Comparison of ENCODE assay signal across 9 cellular contexts in the genomic region with DNA sequence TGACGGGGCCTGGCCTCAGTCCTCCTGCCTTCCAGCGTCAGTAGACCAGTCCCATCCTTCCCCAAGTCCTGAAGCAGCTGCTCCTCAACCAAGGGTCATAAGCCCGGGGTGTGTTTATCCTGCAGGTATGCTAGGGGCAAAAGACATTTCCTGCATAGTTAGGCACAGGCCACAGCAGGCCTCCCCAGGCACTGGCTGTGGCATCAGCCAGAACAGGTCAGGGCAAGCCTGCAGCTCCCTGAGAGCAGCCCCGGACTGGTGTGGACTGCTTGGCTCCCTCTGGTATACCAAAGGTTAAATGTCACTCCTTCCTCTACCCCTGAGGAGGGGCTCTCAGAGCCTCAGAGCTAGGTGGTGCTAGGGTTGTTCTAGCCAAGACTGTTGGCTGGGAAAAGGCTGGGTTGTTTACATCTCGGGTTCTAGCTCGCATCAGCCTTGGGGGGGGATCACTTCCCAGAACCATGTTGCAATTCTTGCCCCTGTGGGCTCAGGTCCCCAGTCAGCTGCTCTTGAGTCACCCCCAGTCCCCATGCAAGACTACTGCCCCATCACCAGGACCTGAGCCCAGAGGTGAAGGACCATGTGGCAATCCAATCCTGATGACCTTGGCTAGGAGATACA. TPM values are rescaled to one million over a fixed set of nuclear protein-coding genes. Genes with fewer than 3 reads are reported as not detected.
DNase-seq lines count a peak whose midpoint lies in the region; ATAC-seq and TF ChIP-seq lines count a peak whose summit lies in the region.
"Had no signal": no experiment of that assay in that cellular context is flagged by ENCODE, and none has a peak within 500 bp of the region (broad histone marks: within the 10 kb centered on the region; RNA-seq: fewer than 3 reads in every experiment).

No MANE protein-coding gene starts in this region.

- peaks cover 0 to 65% (median 10%) of the 10 kb centered on the region in 11 experiments; a peak in 8 of 22 replicates for H4K20me1 ChIP-seq in BLaER1 treated with 17β-estradiol and CSF1 and Interleukin-3, amounts not matched to agents 10 nM and 100 nM

- CTCF ChIA-PET in Calu3 (lab: Charles Lee), result interaction anchor here (0.7 to 1.5 kb wide), 4 partner anchors 14 to 63 kb away, joined by 3 to 8 read pairs (median 4); no protein-coding TSS in a partner anchor

- H3K9me3 Mint-ChIP-seq in Calu3 (ENCODE audit: low read depth, unreplicated experiment), result no peaks in the 10 kb centered on the region

- peak overlapping the region in 9 of 11 experiments; percentile 3 to 95 (median 77); a peak in 10 of 22 replicates for H3K9ac ChIP-seq in BLaER1 treated with 17β-estradiol and CSF1 and Interleukin-3, amounts not matched to agents 10 nM and 100 nM

- intact Hi-C loops in posterior vena cava (cut with DNase I) (no loop called here), Calu3 (cut with micrococcal nuclease; ENCODE audit: unreplicated experiment) (no loop called here)

- H3K9me3 ChIP-seq in BLaER1 treated with 17β-estradiol and CSF1 and Interleukin-3, amounts not matched to agents 10 nM and 100 nM (replicated peaks in 1 of 11), result no peaks in the 10 kb centered on the region

- H3K4me1 Mint-ChIP-seq in Calu3 (ENCODE audit: low read depth, unreplicated experiment), result peaks cover 23% of the 10 kb centered on the region

- H3K4me3 ChIP-seq in BLaER1 treated with 17β-estradiol and CSF1 and Interleukin-3, amounts not matched to agents 10 nM and 100 nM, result peak overlapping the region in 6 of 10 experiments; percentile 61 to 97 (median 86); a peak in 10 of 20 replicates
- peak overlapping the region; percentile 88 for H3K4me3 ChIP-seq in fibroblast of the aortic adventitia (ENCODE audit: low read depth, low read length)

- peaks cover 0 to 60% (median 55%) of the 10 kb centered on the region in 11 experiments; a peak in 19 of 22 replicates for H3K27me3 ChIP-seq in BLaER1 treated with 17β-estradiol and CSF1 and Interleukin-3, amounts not matched to agents 10 nM and 100 nM

- BruUV-seq in Calu3 (replicated peaks; lab: Mats Ljungman, UMichigan), result no TSS peak

- H3K36me3 ChIP-seq in BLaER1 treated with 17β-estradiol and CSF1 and Interleukin-3, amounts not matched to agents 10 nM and 100 nM, result peaks cover 14 to 67% (median 17%) of the 10 kb centered on the region in 11 experiments

- H3K27me3 Mint-ChIP-seq in Calu3 (ENCODE audit: unreplicated experiment), result peaks cover 26% of the 10 kb centered on the region

- no peak overlapping the region for H3K27ac Mint-ChIP-seq in Calu3 (ENCODE audit: unreplicated experiment)

- H3K4me3 Mint-ChIP-seq in Calu3 (ENCODE audit: low read depth, unreplicated experiment), result no peak overlapping the region

- peak overlapping the region in 6 of 11 experiments; percentile 16 to 89 (median 72); a peak in 8 of 22 replicates for H3K27ac ChIP-seq in BLaER1 treated with 17β-estradiol and CSF1 and Interleukin-3, amounts not matched to agents 10 nM and 100 nM

- peaks cover 21% of the 10 kb centered on the region for H3K36me3 Mint-ChIP-seq in Calu3 (ENCODE audit: insufficient read depth, unreplicated experiment)

- DNase-seq in RPMI7951 (ENCODE audit: low read depth) (peak; percentile 47), fibroblast of the aortic adventitia (ENCODE audit: low read depth) (peak; percentile 62), posterior vena cava (ENCODE audit: low spot score) (peak; percentile 78), pons (ENCODE audit: low spot score) (no peak), Calu3 (no peak)
- DNase-seq: activated CD8-positive, alpha-beta memory T cell treated with anti-CD3 and anti-CD28 coated beads, Interleukin-2, amount 50 U/mL, for 48 hours had no signal

- peak overlapping the region; percentile 75 to 98 (median 84) for H3K4me2 ChIP-seq in BLaER1 treated with 17β-estradiol and CSF1 and Interleukin-3, amounts not matched to agents 10 nM and 100 nM

- TF ChIP-seq CTCF in fibroblast of the aortic adventitia (IDR thresholded peaks at IDR 0.05; ENCODE audit: insufficient read depth, low read length) (no peak), Calu3 (IDR thresholded peaks at IDR 0.05; ENCODE audit: unreplicated experiment) (no peak)

- H3K4me1 ChIP-seq in BLaER1 treated with 17β-estradiol and CSF1 and Interleukin-3, amounts not matched to agents 10 nM and 100 nM, result peaks cover 33 to 81% (median 44%) of the 10 kb centered on the region in 10 experiments

- ATAC-seq in HG03565 (IDR thresholded peaks at IDR 0.05; ENCODE audit: unreplicated experiment) (no peak), GM21360 (IDR thresholded peaks at IDR 0.05; ENCODE audit: unreplicated experiment) (no peak)

RNA-seq across cellular contexts. Expression of a gene that starts 2.9 kb away (rescaled TPM):
- total RNA-seq in RPMI7951 (2014; rRNA removed; shearing (Covaris generic)), result 613 and 718 TPM in 2 replicates
- 258 and 311 TPM in 2 replicates for total RNA-seq in fibroblast of the aortic adventitia (ENCODE audit: low replicate concordance)
- 100 to 1,000 TPM; 229 to 234 TPM for total RNA-seq in posterior vena cava
- 7.8 and 10.5 TPM in 2 replicates for total RNA-seq in Calu3 (2022)

RNA-seq across cellular contexts. Expression of a gene that starts 9.6 kb away (rescaled TPM):
- total RNA-seq in RPMI7951 (2014; rRNA removed; shearing (Covaris generic)), result 93.9 and 100 TPM in 2 replicates
- total RNA-seq in fibroblast of the aortic adventitia (ENCODE audit: low replicate concordance), result 14.2 and 69.9 TPM in 2 replicates
- 10 to 100 TPM; 58.5 to 58.9 TPM for total RNA-seq in posterior vena cava
- total RNA-seq in Calu3 (2022), result 110 and 111 TPM in 2 replicates

RNA-seq across cellular contexts. Expression of a gene that starts 24.0 kb away (rescaled TPM):
- total RNA-seq in RPMI7951 (2014; rRNA removed; shearing (Covaris generic)), result 2.2 and 2.5 TPM in 2 replicates
- total RNA-seq in fibroblast of the aortic adventitia (ENCODE audit: low replicate concordance), result 2.5 and 16.5 TPM in 2 replicates
- 10 to 100 TPM; 11.4 to 17.5 TPM for total RNA-seq in posterior vena cava
- total RNA-seq in Calu3 (2022), result 8.7 and 10.2 TPM in 2 replicates

RNA-seq across cellular contexts. Expression of a gene that starts 32.3 kb away (rescaled TPM):
- total RNA-seq in RPMI7951 (2014; rRNA removed; shearing (Covaris generic)), result 41.9 and 44.9 TPM in 2 replicates
- total RNA-seq in fibroblast of the aortic adventitia (ENCODE audit: low replicate concordance) (104 and 107 TPM in 2 replicates), posterior vena cava (100 to 1,000 TPM; 129 to 139 TPM), Calu3 (2022) (112 and 121 TPM in 2 replicates)

RNA-seq across cellular contexts. Expression of a gene that starts 43.8 kb away (rescaled TPM):
- 0.12 and 0.59 TPM in 2 replicates for total RNA-seq in RPMI7951 (2014; rRNA removed; shearing (Covaris generic))
- total RNA-seq in fibroblast of the aortic adventitia (ENCODE audit: low replicate concordance), result 0.09 TPM in 1 of 2 replicates, not detected in the other
- under 1 TPM; 0.23 to 0.43 TPM for total RNA-seq in posterior vena cava
- total RNA-seq in Calu3 (2022), result 0.85 and 1.0 TPM in 2 replicates

Comparison
In these comparisons a context has a peak if more than half of its experiments do, and no peak if none do; other contexts are left out.
1. DNase-seq: peak in RPMI7951 (single experiment), fibroblast of the aortic adventitia (single experiment) and posterior vena cava (single experiment); none in pons (single experiment) and Calu3 (single experiment).
2. RNA of a gene that starts 2.9 kb away (total RNA-seq): 613 to 718 TPM in RPMI7951, 258 to 311 TPM in fibroblast of the aortic adventitia and 229 to 234 TPM in posterior vena cava; 7.8 to 10.5 TPM in Calu3; every median in the first group is over 10 times any median in the second.